ENCODE assay signal across 10 cellular contexts in the genomic region with DNA sequence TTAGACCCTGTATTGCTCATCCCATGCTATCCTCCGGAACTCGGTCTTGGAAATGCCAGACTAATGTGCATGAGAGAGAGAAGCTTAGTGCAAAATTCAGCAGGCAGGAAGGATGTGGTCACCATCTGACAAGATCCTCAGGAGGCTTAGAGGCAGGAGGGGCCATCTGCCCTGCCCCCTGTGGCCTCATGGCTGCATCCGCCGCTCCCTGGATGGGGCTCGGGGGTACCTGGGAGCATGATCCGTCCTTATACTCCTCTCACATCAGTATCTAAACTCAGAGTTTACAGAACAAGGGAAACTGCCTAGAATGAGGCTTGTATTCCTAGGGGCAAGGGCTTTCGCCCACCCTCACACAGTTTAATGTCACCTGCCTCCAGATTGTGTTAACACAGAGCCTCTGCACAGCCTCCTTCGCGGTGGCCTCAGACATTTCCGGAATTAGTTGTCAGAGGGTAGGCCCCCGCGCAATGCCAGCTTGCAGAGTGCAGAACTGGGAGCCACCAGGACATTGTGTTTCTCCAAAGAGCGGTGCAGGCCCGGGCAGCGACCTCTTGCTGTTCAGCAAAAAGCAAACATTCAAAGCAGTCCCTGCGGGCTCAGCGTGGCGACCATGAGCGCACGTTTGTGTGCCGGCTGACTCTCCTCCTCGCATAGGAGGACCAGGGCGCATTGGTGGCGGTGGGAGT. TPM values are rescaled to one million over a fixed set of nuclear protein-coding genes. Genes with fewer than 3 reads are reported as not detected.
A peak's percentile ranks its signal among the peaks of the same experiment; 100 is the strongest.
DNase-seq lines count a peak whose midpoint lies in the region; ATAC-seq, FAIRE-seq and TF ChIP-seq lines count a peak whose summit lies in the region.
"Had no signal": no experiment of that assay in that cellular context is flagged by ENCODE, and none has a peak within 500 bp of the region (broad histone marks: within the 10 kb centered on the region; RNA-seq: fewer than 3 reads in every experiment).

No MANE protein-coding gene starts in this region.

- peak; percentile 43 for ATAC-seq in GM12878

- TF ChIP-seq EP300 in GM12878 (IDR thresholded peaks at IDR 0.05; ENCODE audit: borderline replicate concordance in 1 of 2, control insufficient read depth in 1 of 2, low read depth in 2 of 2, low read length in 2 of 2): no peak

- no peak for TF ChIP-seq CTCF in GM12878 (IDR thresholded peaks at IDR 0.05 in 2 of 3, conservative IDR thresholded peaks at IDR 0.05 in 1 of 3; ENCODE audit: control insufficient read depth in 2 of 3, extremely low read depth in 1 of 3, insufficient read depth in 1 of 3, low read depth in 3 of 3, low read length in 3 of 3)

- no peaks in the 10 kb centered on the region for H3K79me2 ChIP-seq in GM12878 (ENCODE audit: control insufficient read depth, insufficient read depth, low read length)

- no peaks in the 10 kb centered on the region for H3K9me3 ChIP-seq in GM12878 (replicated peaks; ENCODE audit: control insufficient read depth, insufficient read depth, low read length)

- in situ Hi-C loops in GM12878 (cut with MboI): no loop called here

- peak; percentile 13 for DNase-seq in NCI-H1436 (lab: John Stamatoyannopoulos, UW)
- no peak for DNase-seq in NCI-H1436 treated with DMSO at 0.1 percent for 48 hours (lab: John Stamatoyannopoulos, UW)
- peak; percentile 71 for DNase-seq in SKM-1 (lab: John Stamatoyannopoulos, UW; ENCODE audit: unreplicated experiment)
- DNase-seq in GM12878 (ENCODE audit: low read depth, low spot score): no peak
- DNase-seq in stimulated activated CD8-positive, alpha-beta memory T cell treated with anti-CD3 and anti-CD28 coated beads, Interleukin-12 subunit alpha, Interleukin-12 subunit beta, amount 100 ng/mL, for 4 hours (ENCODE audit: low read depth): peak; percentile 9
- no peak for DNase-seq in T1000 (lab: John Stamatoyannopoulos, UW)
- no peak for DNase-seq in mucosa of gallbladder (ENCODE audit: low spot score)
- DNase-seq in NCI-H2171 (lab: John Stamatoyannopoulos, UW): no peak

- TF ChIP-seq RAD21 in GM12878 (IDR thresholded peaks at IDR 0.05; ENCODE audit: insufficient read depth, low read depth, low read length): no peak

- POLR2A ChIA-PET in GM12878 (lab: Charles Lee): no interaction called here

- H3K9ac ChIP-seq in GM12878 (ENCODE audit: control insufficient read depth, insufficient read depth, low read length): no peak overlapping the region

- H3K27ac ChIP-seq in GM12878 (ENCODE audit: control insufficient read depth, insufficient read depth): no peak overlapping the region

- H4K20me1 ChIP-seq in GM12878 (ENCODE audit: control insufficient read depth, insufficient read depth): no peaks in the 10 kb centered on the region

- H3K4me2 ChIP-seq in GM12878 (ENCODE audit: control insufficient read depth, insufficient read depth): peak overlapping the region; percentile 55

- SMC1A ChIA-PET in GM12878 (lab: Charles Lee; ENCODE audit: uncharacterized antibody, unreplicated experiment): interaction anchor here (1.6 kb wide), 1 partner anchor 19 kb away, joined by 4 read pairs; no protein-coding TSS in a partner anchor

- no peak for TF ChIP-seq POLR2A in GM12878 (IDR thresholded peaks at IDR 0.05; ENCODE audit: low read depth, low read length)

- H2AFZ ChIP-seq in GM12878 (ENCODE audit: control insufficient read depth, low read depth, low read length): peak overlapping the region; percentile 19

- no peaks in the 10 kb centered on the region for H3K36me3 ChIP-seq in GM12878 (ENCODE audit: control insufficient read depth in 2 of 2, insufficient read depth in 2 of 2, low read length in 1 of 2)

- intact Hi-C loops in GM12878 (cut with micrococcal nuclease; ENCODE audit: unreplicated experiment): no loop called here

- H3K4me1 ChIP-seq in GM12878 (ENCODE audit: control insufficient read depth, insufficient read depth, low read length): peaks cover 7% of the 10 kb centered on the region

- H3K27me3 ChIP-seq in GM12878 (replicated peaks in 1 of 2; ENCODE audit: control insufficient read depth in 2 of 2, insufficient read depth in 2 of 2, low read length in 1 of 2): no peaks in the 10 kb centered on the region

- FAIRE-seq in GM12878 (lab: Jason Lieb, UNC): no peak
- FAIRE-seq: A204.1 had no signal

- RAD21 ChIA-PET in GM12878 (lab: Charles Lee; ENCODE audit: unreplicated experiment): no interaction called here

- BruUV-seq in GM12878 (replicated peaks; lab: Mats Ljungman, UMichigan): no TSS peak

- H3K4me3 ChIP-seq in GM12878: no peak overlapping the region

- WGBS in GM12878 (ENCODE audit: insufficient coverage, insufficient replicate concordance, low lambda C conversion rate, missing lambda C conversion rate): 2% methylated on average over 24 of the region's 24 CpGs

- CTCF ChIA-PET in GM12878 (lab: Yijun Ruan, JAX): no interaction called here

TF ChIP-seq in GM12878, 131 proteins besides CTCF, POLR2A, EP300 and RAD21:
- TF ChIP-seq BMI1 (IDR thresholded peaks at IDR 0.05; ENCODE audit: borderline replicate concordance) (no peak), SMAD5 (IDR thresholded peaks at IDR 0.05; ENCODE audit: low read depth) (no peak), KDM1A (IDR thresholded peaks at IDR 0.05; ENCODE audit: borderline replicate concordance) (no peak), SPI1 (IDR thresholded peaks at IDR 0.05; ENCODE audit: borderline replicate concordance, insufficient read depth, low read depth, low read length) (no peak), EED (IDR thresholded peaks at IDR 0.05; ENCODE audit: low read depth) (no peak), PBX3 (IDR thresholded peaks at IDR 0.05; ENCODE audit: insufficient replicate concordance, low read depth, low read length) (no peak), ZZZ3 (IDR thresholded peaks at IDR 0.05; ENCODE audit: control insufficient read depth, insufficient read length, low read depth) (no peak)

RNA-seq across cellular contexts. Expression of gene GPR12, which starts 39.2 kb away (rescaled TPM):
- total RNA-seq in GM12878 (2013; cell fraction: nucleolus; rRNA removed): not detected in 2 replicates
- total RNA-seq in GM12878 (2014; rRNA removed) (not detected in 2 replicates), GM12878 (2014; rRNA removed; fragmentation: Illumina TruSeq; extraction: Trizol) (not detected in 2 replicates), GM12878 (2021) (not detected in 2 replicates), mucosa of gallbladder (not detected)
- not detected for polyA plus RNA-seq in GM12878 (2011; ENCODE audit: low read depth)
- polyA plus RNA-seq in GM12878 (2011; rRNA removed) (not detected in 2 replicates), GM12878 (2014; fragmentation: Illumina TruSeq; extraction: Trizol) (not detected in 2 replicates), GM12878 (2014; fragmentation: Nextera tagmentation; extraction: Ambion mirVana) (not detected), GM12878 (2014; rRNA removed) (not detected in 2 replicates), GM12878 (2016; fragmentation: Nextera tagmentation; extraction: Ambion mirVana) (not detected)
- polyA plus RNA-seq in GM12878 (2011; cell fraction: cytosol; rRNA removed): not detected in 2 replicates
- not detected in 2 replicates for polyA plus RNA-seq in GM12878 (2011; cell fraction: nucleus; rRNA removed)
- not detected in 2 replicates for polyA plus RNA-seq in GM12878 (2012)
- polyA minus RNA-seq in GM12878 (2011; rRNA and poly(A)+ RNA removed): not detected in 2 replicates
- polyA minus RNA-seq in GM12878 (2011; cell fraction: cytosol; rRNA and poly(A)+ RNA removed): not detected in 2 replicates
- not detected in 2 replicates for polyA minus RNA-seq in GM12878 (2011; cell fraction: nucleus; rRNA and poly(A)+ RNA removed)
- total RNA-seq: epithelial cell of proximal tubule had no signal

Comparison
In these comparisons a context has a peak if more than half of its experiments do, and no peak if none do; other contexts are left out.
1. DNase-seq: peak in NCI-H1436 (single experiment), SKM-1 (single experiment) and stimulated activated CD8-positive, alpha-beta memory T cell treated with anti-CD3 and anti-CD28 coated beads, Interleukin-12 subunit alpha, Interleukin-12 subunit beta, amount 100 ng/mL, for 4 hours (single experiment); none in NCI-H1436 treated with DMSO at 0.1 percent for 48 hours (single experiment), GM12878 (single experiment), T1000 (single experiment), mucosa of gallbladder (single experiment) and NCI-H2171 (single experiment).